In genomic region chr22:20494978-20495860, GRCh38 we compare ENCODE assay signal across 8 cellular contexts. TPM values are rescaled to one million over a fixed set of nuclear protein-coding genes. Genes with fewer than 3 reads are reported as not detected.
DNase-seq lines count a peak whose midpoint lies in the region; ATAC-seq, FAIRE-seq and TF ChIP-seq lines count a peak whose summit lies in the region.

Gene KLHL22 (minus strand): TSS chr22:20495795. CDS start chr22:20489211, 6,584 bp downstream.

- no peaks in the 10 kb centered on the region for H3K9me3 Mint-ChIP-seq in CD4-positive, alpha-beta T cell

- H3K9me1 ChIP-seq in keratinocyte (ENCODE audit: control insufficient read depth, extremely low read depth, insufficient read depth, low read length), result peaks cover 3% of the 10 kb centered on the region

- H3K27ac ChIP-seq in CD4-positive, alpha-beta T cell (ENCODE audit: low read depth, low read length), result peak within 1 kb of the TSS; percentile 94
- H3K27ac ChIP-seq in RWPE2 (ENCODE audit: poor library complexity, severe bottlenecking) (peak within 1 kb of the TSS; percentile 76), caudate nucleus (ENCODE audit: low read depth, low read length) (peak within 1 kb of the TSS; percentile 96), keratinocyte (ENCODE audit: control insufficient read depth, insufficient read depth, low read length) (peak within 1 kb of the TSS; percentile 91), skeletal muscle tissue (ENCODE audit: low read depth, low read length) (peak within 1 kb of the TSS; percentile 99)

- no peaks in the 10 kb centered on the region for H3K36me3 ChIP-seq in RWPE2 (ENCODE audit: low read depth)
- no peaks in the 10 kb centered on the region for H3K36me3 ChIP-seq in keratinocyte (ENCODE audit: control insufficient read depth in 2 of 2, extremely low read depth in 1 of 2, insufficient read depth in 2 of 2, low read length in 2 of 2)
- peaks cover under 1 to 5% (median 2%) of the 10 kb centered on the region in 3 donors for H3K36me3 ChIP-seq in skeletal muscle tissue (ENCODE audit: control insufficient read depth in 3 of 3, insufficient read depth in 3 of 3, low read length in 3 of 3)

- H3K4me3 ChIP-seq in RWPE2 (ENCODE audit: severe bottlenecking) (peak within 1 kb of the TSS; percentile 84), keratinocyte (ENCODE audit: control insufficient read depth in 2 of 3, extremely low read depth in 1 of 3, insufficient read depth in 2 of 3, low read depth in 1 of 3, low read length in 3 of 3) (peak within 1 kb of the TSS; percentile 49 to 96 (median 82)), skeletal muscle tissue (ENCODE audit: low read length in 3 of 3) (peak within 1 kb of the TSS; percentile 89 to 97 (median 93))

- peaks cover 58% of the 10 kb centered on the region for H3K4me1 Mint-ChIP-seq in CD4-positive, alpha-beta T cell (ENCODE audit: low read depth)

- H3K4me3 Mint-ChIP-seq in CD4-positive, alpha-beta T cell, result peak within 1 kb of the TSS; percentile 96

- H4K20me1 ChIP-seq in keratinocyte (ENCODE audit: control insufficient read depth, extremely low read depth, insufficient read depth, low read length), result no peaks in the 10 kb centered on the region

- H3K9ac ChIP-seq in keratinocyte (ENCODE audit: control insufficient read depth, extremely low read depth, insufficient read depth, low read length), result peak within 1 kb of the TSS; percentile 95
- peak within 1 kb of the TSS; percentile 88 to 92 (median 90) for H3K9ac ChIP-seq in skeletal muscle tissue (ENCODE audit: low read depth in 1 of 3, low read length in 3 of 3)

- FAIRE-seq in keratinocyte (lab: Jason Lieb, UNC), result no peak

- CTCF ChIA-PET in CD4-positive, alpha-beta T cell (lab: Charles Lee), result interaction anchor here (1.3 to 1.6 kb wide), 2 partner anchors 13 to 56 kb away, joined by 3 read pairs; partner anchors contain the start of gene MED15

- H3K27me3 Mint-ChIP-seq in CD4-positive, alpha-beta T cell, result no peaks in the 10 kb centered on the region

- peaks cover 8% of the 10 kb centered on the region for H3K79me2 ChIP-seq in keratinocyte (ENCODE audit: control insufficient read depth, insufficient read depth, low read length)

- peak within 1 kb of the TSS; percentile 96 for H3K4me2 ChIP-seq in keratinocyte (ENCODE audit: control insufficient read depth, extremely low read depth, insufficient read depth, low read depth, low read length)

- H3K36me3 Mint-ChIP-seq in CD4-positive, alpha-beta T cell (ENCODE audit: low read depth), result peaks cover 10% of the 10 kb centered on the region

- TF ChIP-seq CTCF in CD4-positive, alpha-beta T cell (IDR thresholded peaks at IDR 0.05), result no peak
- TF ChIP-seq CTCF in RWPE2 (IDR thresholded peaks at IDR 0.05; ENCODE audit: poor library complexity, severe bottlenecking) (no peak), keratinocyte (optimal IDR thresholded peaks at IDR 0.05 in 1 of 3, IDR thresholded peaks at IDR 0.05 in 1 of 3, conservative IDR thresholded peaks at IDR 0.05 in 1 of 3; ENCODE audit: extremely low read depth in 1 of 3, insufficient read depth in 2 of 3, low read length in 3 of 3) (no peak)

- dilution Hi-C loops in keratinocyte (cut with MboI; ENCODE audit: extremely low pct_ligation_motif_present, low sequenced_read_pairs), result no loop called here

- POLR2A ChIA-PET in CD4-positive, alpha-beta T cell (lab: Charles Lee), result interaction anchor here (0.6 to 3.5 kb wide), 13 partner anchors 21 to 74 kb away, joined by 3 to 56 read pairs (median 4); no protein-coding TSS in a partner anchor

- H2AFZ ChIP-seq in keratinocyte (ENCODE audit: control insufficient read depth, low read length), result peak within 1 kb of the TSS; percentile 98

- peak in 2 of 10 experiments; percentile 2 to 37 for DNase-seq in CD4-positive, alpha-beta T cell
- DNase-seq in RWPE2 (ENCODE audit: low spot score), result no peak
- peak in 33 of 61 donors; percentile 17 to 74 (median 47) for DNase-seq in caudate nucleus (lab: John Stamatoyannopoulos, UW)
- DNase-seq in keratinocyte (ENCODE audit: low read depth, low spot score), result no peak
- no peak for DNase-seq in NCI-H2029 (lab: John Stamatoyannopoulos, UW)

- no peaks in the 10 kb centered on the region for H3K27me3 ChIP-seq in CD4-positive, alpha-beta T cell (ENCODE audit: control insufficient read depth, insufficient read depth, low read length)
- H3K27me3 ChIP-seq in RWPE2 (ENCODE audit: insufficient read depth, poor library complexity, severe bottlenecking) (no peaks in the 10 kb centered on the region), keratinocyte (ENCODE audit: control insufficient read depth, extremely low read depth, insufficient read depth, low read length) (no peaks in the 10 kb centered on the region), skeletal muscle tissue (ENCODE audit: control insufficient read depth in 3 of 3, insufficient read depth in 3 of 3, low read length in 3 of 3) (no peaks in the 10 kb centered on the region)

- H3K4me1 ChIP-seq in RWPE2 (ENCODE audit: insufficient read depth, poor library complexity, severe bottlenecking) (no peaks in the 10 kb centered on the region), keratinocyte (ENCODE audit: control insufficient read depth, extremely low read depth, insufficient read depth, low read length) (peaks cover 15% of the 10 kb centered on the region), skeletal muscle tissue (ENCODE audit: control insufficient read depth in 3 of 3, insufficient read depth in 3 of 3, low read length in 3 of 3) (peaks cover 13 to 27% (median 19%) of the 10 kb centered on the region in 3 donors)

- no peaks in the 10 kb centered on the region for H3K9me3 ChIP-seq in CD4-positive, alpha-beta T cell (ENCODE audit: control insufficient read depth, low read length)
- no peaks in the 10 kb centered on the region for H3K9me3 ChIP-seq in RWPE2 (ENCODE audit: severe bottlenecking)
- H3K9me3 ChIP-seq in keratinocyte (ENCODE audit: control insufficient read depth, low read depth, low read length), result no peaks in the 10 kb centered on the region
- no peaks in the 10 kb centered on the region for H3K9me3 ChIP-seq in skeletal muscle tissue (ENCODE audit: control insufficient read depth in 3 of 3, low read length in 3 of 3)

- peak within 1 kb of the TSS; percentile 84 for H3K27ac Mint-ChIP-seq in CD4-positive, alpha-beta T cell

- no peak for ATAC-seq in CD4-positive, alpha-beta T cell (ENCODE audit: poor library complexity)
- peak; percentile 41 for ATAC-seq in GM19025 (IDR thresholded peaks at IDR 0.05; ENCODE audit: low read depth, unreplicated experiment)
- ATAC-seq in HG03135 (IDR thresholded peaks at IDR 0.05; ENCODE audit: unreplicated experiment), result peak; percentile 12
- peak; percentile 15; the same call in 2 of the 3 replicates for ATAC-seq in RWPE2 (ENCODE audit: low read depth)

- intact Hi-C loops in CD4-positive, alpha-beta T cell (cut with DNase I, micrococcal nuclease), result loop anchor here in 1 of 2 experiments (5.0 kb wide), 1 partner anchor 207 kb away; no protein-coding TSS in a partner anchor

RNA-seq across cellular contexts. Expression of gene KLHL22, which starts in this region (rescaled TPM):
- 10 to 100 TPM; 24.1 to 27.7 TPM for total RNA-seq in CD4-positive, alpha-beta T cell
- 9.3 to 16.6 TPM (median 10.0 TPM) in 3 replicates for polyA plus RNA-seq in keratinocyte
- 0.97 TPM for polyA plus RNA-seq in keratinocyte (2011; ENCODE audit: low read depth)
- polyA plus RNA-seq in keratinocyte (2011; cell fraction: cytosol; rRNA removed), result 6.4 and 7.8 TPM in 2 replicates
- polyA plus RNA-seq in keratinocyte (2011; cell fraction: nucleus; rRNA removed), result 20.6 and 24.4 TPM in 2 replicates
- 5.7 and 8.2 TPM in 2 replicates for polyA plus RNA-seq in keratinocyte (2012; ENCODE audit: low replicate concordance)
- 12.4 to 25.5 TPM (median 15.5 TPM) in 3 replicates for polyA minus RNA-seq in keratinocyte
- 9.2 TPM for polyA minus RNA-seq in keratinocyte (2011; cell fraction: cytosol; rRNA and poly(A)+ RNA removed)
- polyA minus RNA-seq in keratinocyte (2011; cell fraction: nucleus; rRNA and poly(A)+ RNA removed), result 9.4 and 16.4 TPM in 2 replicates
- 35.5 TPM for total RNA-seq in skeletal muscle tissue

Comparison
In these comparisons a context has a peak if more than half of its experiments do, and no peak if none do; other contexts are left out.
1. DNase-seq: peak in caudate nucleus (33 of 61); none in RWPE2 (single experiment), keratinocyte (single experiment) and NCI-H2029 (single experiment).
2. Peak in every context shown above with its lines, with median percentiles within 50 percentile points of each other: H3K27ac ChIP-seq and H3K4me3 ChIP-seq.